ENCODE assay signal across 16 cellular contexts in the genomic region with DNA sequence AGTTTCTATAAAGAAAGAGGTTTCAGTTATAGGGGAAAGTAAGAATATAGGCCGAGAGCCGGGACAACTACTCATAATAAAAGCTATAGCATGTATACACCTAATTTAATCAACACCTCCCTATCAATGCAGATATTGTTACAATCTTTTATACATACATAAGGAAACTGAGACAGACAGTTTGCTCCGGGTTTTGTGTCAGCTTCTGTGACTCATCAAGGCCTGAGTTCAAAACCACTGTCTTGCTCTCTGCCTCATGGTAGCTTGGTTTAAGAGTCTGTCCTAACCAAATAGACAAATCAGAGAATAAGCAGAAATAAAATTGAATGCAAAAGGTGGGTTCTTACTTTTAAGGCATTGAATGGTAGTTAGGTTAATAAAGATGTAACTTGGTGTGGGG.
DNase-seq lines count a peak whose midpoint lies in the region; ATAC-seq and TF ChIP-seq lines count a peak whose summit lies in the region.
"Had no signal": no experiment of that assay in that cellular context is flagged by ENCODE, and none has a peak within 500 bp of the region (broad histone marks: within the 10 kb centered on the region; RNA-seq: fewer than 3 reads in every experiment).

No MANE protein-coding gene starts in this region.

- H3K9me3 Mint-ChIP-seq in activated CD4-positive, alpha-beta T cell treated with anti-CD3 and anti-CD28 coated beads for 36 hours (ENCODE audit: low read depth), result no peaks in the 10 kb centered on the region
- H3K9me3 Mint-ChIP-seq in activated CD4-positive, alpha-beta T cell treated with anti-CD3 and anti-CD28 coated beads, Interleukin-2, amount 10 ng/mL, durations not matched to agents 7 days and 5 days, result no peaks in the 10 kb centered on the region
- H3K9me3 Mint-ChIP-seq in GM23338, result no peaks in the 10 kb centered on the region
- no peaks in the 10 kb centered on the region for H3K9me3 Mint-ChIP-seq in activated T-helper 17 cell treated with anti-CD3 and anti-CD28 coated beads, Interleukin-2, amount 50 U/mL, for 72 hours
- H3K9me3 Mint-ChIP-seq in neural progenitor cell, result no peaks in the 10 kb centered on the region
- H3K9me3 Mint-ChIP-seq: CD8-positive, alpha-beta T cell had no signal

- no peaks in the 10 kb centered on the region for H3K27me3 Mint-ChIP-seq in activated CD4-positive, alpha-beta T cell treated with anti-CD3 and anti-CD28 coated beads for 36 hours
- no peaks in the 10 kb centered on the region for H3K27me3 Mint-ChIP-seq in activated CD4-positive, alpha-beta T cell treated with anti-CD3 and anti-CD28 coated beads, Interleukin-2, amount 10 ng/mL, durations not matched to agents 7 days and 5 days
- H3K27me3 Mint-ChIP-seq in GM23338 (ENCODE audit: insufficient read depth, low read depth, poor library complexity) (no peaks in the 10 kb centered on the region), neural progenitor cell (ENCODE audit: insufficient read depth, low read depth) (no peaks in the 10 kb centered on the region)
- H3K27me3 Mint-ChIP-seq in activated T-helper 17 cell treated with anti-CD3 and anti-CD28 coated beads, Interleukin-2, amount 50 U/mL, for 72 hours, result no peaks in the 10 kb centered on the region

- H4K20me1 ChIP-seq in GM23338 (replicated peaks; ENCODE audit: insufficient read depth), result no peaks in the 10 kb centered on the region
- H4K20me1 ChIP-seq in neural progenitor cell (ENCODE audit: low read depth), result no peaks in the 10 kb centered on the region

- H3K27me3 ChIP-seq in GM23338 (ENCODE audit: insufficient read depth) (no peaks in the 10 kb centered on the region), neural progenitor cell (no peaks in the 10 kb centered on the region)

- no peak overlapping the region for H3K9ac ChIP-seq in neural progenitor cell

- peaks cover 9% of the 10 kb centered on the region for H3K4me1 Mint-ChIP-seq in activated CD4-positive, alpha-beta T cell treated with anti-CD3 and anti-CD28 coated beads for 36 hours
- H3K4me1 Mint-ChIP-seq in activated CD4-positive, alpha-beta T cell treated with anti-CD3 and anti-CD28 coated beads, Interleukin-2, amount 10 ng/mL, durations not matched to agents 7 days and 5 days, result peaks cover 6% of the 10 kb centered on the region
- peaks cover 34% of the 10 kb centered on the region for H3K4me1 Mint-ChIP-seq in GM23338
- peaks cover 6% of the 10 kb centered on the region for H3K4me1 Mint-ChIP-seq in activated T-helper 17 cell treated with anti-CD3 and anti-CD28 coated beads, Interleukin-2, amount 50 U/mL, for 72 hours
- peaks cover 54% of the 10 kb centered on the region for H3K4me1 Mint-ChIP-seq in neural progenitor cell
- H3K4me1 Mint-ChIP-seq: CD14-positive monocyte had no signal

- CTCF ChIA-PET in activated CD4-positive, alpha-beta T cell treated with anti-CD3 and anti-CD28 coated beads for 36 hours (lab: Charles Lee), result interaction anchor here (1.1 kb wide), 1 partner anchor 50 kb away, joined by 4 read pairs; no protein-coding TSS in a partner anchor
- CTCF ChIA-PET in activated CD4-positive, alpha-beta T cell treated with anti-CD3 and anti-CD28 coated beads, Interleukin-2, amount 10 ng/mL, durations not matched to agents 7 days and 5 days (lab: Charles Lee), result no interaction called here

- no peak overlapping the region for H2AFZ ChIP-seq in GM23338
- H2AFZ ChIP-seq in neural progenitor cell (replicated peaks), result no peak overlapping the region

- H3K36me3 ChIP-seq in GM23338 (ENCODE audit: insufficient read depth) (no peaks in the 10 kb centered on the region), neural progenitor cell (peaks cover 6% of the 10 kb centered on the region)

- no peak overlapping the region for H3K27ac Mint-ChIP-seq in activated CD4-positive, alpha-beta T cell treated with anti-CD3 and anti-CD28 coated beads for 36 hours
- H3K27ac Mint-ChIP-seq in activated CD4-positive, alpha-beta T cell treated with anti-CD3 and anti-CD28 coated beads, Interleukin-2, amount 10 ng/mL, durations not matched to agents 7 days and 5 days, result no peak overlapping the region
- H3K27ac Mint-ChIP-seq in GM23338 (peak overlapping the region; percentile 24; the same call in 1 of the 2 replicates), neural progenitor cell (peak overlapping the region; percentile 61)
- H3K27ac Mint-ChIP-seq in activated T-helper 17 cell treated with anti-CD3 and anti-CD28 coated beads, Interleukin-2, amount 50 U/mL, for 72 hours, result peak overlapping the region; percentile 8
- H3K27ac Mint-ChIP-seq: CD8-positive, alpha-beta T cell had no signal

- no peak for TF ChIP-seq CTCF in GM23338 (conservative IDR thresholded peaks at IDR 0.05; ENCODE audit: low read depth in 2 of 2)
- no peak for TF ChIP-seq CTCF in neural progenitor cell (IDR thresholded peaks at IDR 0.05)

- intact Hi-C loops in activated CD4-positive, alpha-beta T cell treated with anti-CD3 and anti-CD28 coated beads for 36 hours (cut with DNase I, micrococcal nuclease), result no loop called here

- H3K9me2 ChIP-seq in GM23338 (ENCODE audit: insufficient read depth), result no peaks in the 10 kb centered on the region

- H3K4me1 ChIP-seq in GM23338 (ENCODE audit: insufficient read depth), result peaks cover 29% of the 10 kb centered on the region; the same call in 1 of the 2 replicates
- peaks cover 6% of the 10 kb centered on the region for H3K4me1 ChIP-seq in neural progenitor cell

- H3K4me3 ChIP-seq in GM23338, result no peak overlapping the region
- no peak overlapping the region for H3K4me3 ChIP-seq in neural progenitor cell

- no peak overlapping the region for H3K27ac ChIP-seq in GM23338 (ENCODE audit: low read depth)
- H3K27ac ChIP-seq in neural progenitor cell, result no peak overlapping the region
- H3K27ac ChIP-seq: 22Rv1, HL-60 had no signal

- H3K36me3 Mint-ChIP-seq in activated CD4-positive, alpha-beta T cell treated with anti-CD3 and anti-CD28 coated beads for 36 hours (ENCODE audit: low read depth), result peaks cover 4% of the 10 kb centered on the region
- H3K36me3 Mint-ChIP-seq in activated CD4-positive, alpha-beta T cell treated with anti-CD3 and anti-CD28 coated beads, Interleukin-2, amount 10 ng/mL, durations not matched to agents 7 days and 5 days (ENCODE audit: low read depth), result no peaks in the 10 kb centered on the region
- H3K36me3 Mint-ChIP-seq in GM23338 (ENCODE audit: low read depth) (no peaks in the 10 kb centered on the region), neural progenitor cell (peaks cover 14% of the 10 kb centered on the region)
- no peaks in the 10 kb centered on the region for H3K36me3 Mint-ChIP-seq in activated T-helper 17 cell treated with anti-CD3 and anti-CD28 coated beads, Interleukin-2, amount 50 U/mL, for 72 hours (ENCODE audit: low read depth)

- POLR2A ChIA-PET in activated CD4-positive, alpha-beta T cell treated with anti-CD3 and anti-CD28 coated beads for 36 hours (lab: Charles Lee), result no interaction called here
- POLR2A ChIA-PET in activated CD4-positive, alpha-beta T cell treated with anti-CD3 and anti-CD28 coated beads, Interleukin-2, amount 10 ng/mL, durations not matched to agents 7 days and 5 days (lab: Charles Lee), result no interaction called here

- DNase-seq in activated CD4-positive, alpha-beta T cell treated with anti-CD3 and anti-CD28 coated beads for 36 hours, result peak; percentile 8
- no peak for DNase-seq in activated CD4-positive, alpha-beta T cell treated with anti-CD3 and anti-CD28 coated beads, Interleukin-2, amount 10 ng/mL, durations not matched to agents 7 days and 5 days
- DNase-seq in GM23338 (ENCODE audit: low spot score) (no peak), neural progenitor cell (ENCODE audit: low spot score) (no peak), NAMALWA (ENCODE audit: low spot score) (no peak)
- DNase-seq in activated CD4-positive, CD25-positive, alpha-beta regulatory T cell (lab: John Stamatoyannopoulos, UW), result no peak
- DNase-seq: CD8-positive, alpha-beta T cell; COR-L47; DMS153; DMS79 treated with DMSO at 0.1 percent for 48 hours; GF-D8 had no signal

- ATAC-seq in activated CD4-positive, alpha-beta T cell treated with anti-CD3 and anti-CD28 coated beads for 36 hours, result peak; percentile 47
- ATAC-seq in GM23338 (no peak), GM18909 (IDR thresholded peaks at IDR 0.05; ENCODE audit: poor library complexity, unreplicated experiment) (no peak)
- ATAC-seq in activated T-helper 17 cell treated with anti-CD3 and anti-CD28 coated beads, Interleukin-2, amount 50 U/mL, for 72 hours (replicated peaks), result peak; percentile 57
- ATAC-seq: CD8-positive, alpha-beta T cell had no signal

- no peaks in the 10 kb centered on the region for H3K9me3 ChIP-seq in neural progenitor cell (ENCODE audit: low read depth)

- H3K4me2 ChIP-seq in GM23338, result no peak overlapping the region
- no peak overlapping the region for H3K4me2 ChIP-seq in neural progenitor cell

- H3K79me2 ChIP-seq in GM23338 (replicated peaks; ENCODE audit: insufficient read depth) (no peaks in the 10 kb centered on the region), neural progenitor cell (ENCODE audit: low read depth) (no peaks in the 10 kb centered on the region)

- no peak overlapping the region for H3K4me3 Mint-ChIP-seq in activated CD4-positive, alpha-beta T cell treated with anti-CD3 and anti-CD28 coated beads for 36 hours
- H3K4me3 Mint-ChIP-seq in activated CD4-positive, alpha-beta T cell treated with anti-CD3 and anti-CD28 coated beads, Interleukin-2, amount 10 ng/mL, durations not matched to agents 7 days and 5 days, result no peak overlapping the region
- H3K4me3 Mint-ChIP-seq in GM23338 (no peak overlapping the region), neural progenitor cell (no peak overlapping the region)
- no peak overlapping the region for H3K4me3 Mint-ChIP-seq in activated T-helper 17 cell treated with anti-CD3 and anti-CD28 coated beads, Interleukin-2, amount 50 U/mL, for 72 hours
- H3K4me3 Mint-ChIP-seq: CD14-positive monocyte; CD8-positive, alpha-beta T cell had no signal

- H3F3A ChIP-seq in GM23338 (replicated peaks; ENCODE audit: low read depth), result no peaks in the 10 kb centered on the region
- H3F3A ChIP-seq in neural progenitor cell (ENCODE audit: low read depth), result no peaks in the 10 kb centered on the region

TF ChIP-seq in GM23338, 12 proteins besides CTCF, POLR2A, EP300 and RAD21 (continues in another document):
- TF ChIP-seq EZH2phosphoT487 (IDR thresholded peaks at IDR 0.05; ENCODE audit: unreplicated experiment), result no peak
- TF ChIP-seq, protein P1, sequence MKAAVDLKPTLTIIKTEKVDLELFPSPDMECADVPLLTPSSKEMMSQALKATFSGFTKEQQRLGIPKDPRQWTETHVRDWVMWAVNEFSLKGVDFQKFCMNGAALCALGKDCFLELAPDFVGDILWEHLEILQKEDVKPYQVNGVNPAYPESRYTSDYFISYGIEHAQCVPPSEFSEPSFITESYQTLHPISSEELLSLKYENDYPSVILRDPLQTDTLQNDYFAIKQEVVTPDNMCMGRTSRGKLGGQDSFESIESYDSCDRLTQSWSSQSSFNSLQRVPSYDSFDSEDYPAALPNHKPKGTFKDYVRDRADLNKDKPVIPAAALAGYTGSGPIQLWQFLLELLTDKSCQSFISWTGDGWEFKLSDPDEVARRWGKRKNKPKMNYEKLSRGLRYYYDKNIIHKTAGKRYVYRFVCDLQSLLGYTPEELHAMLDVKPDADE (IDR thresholded peaks at IDR 0.05), result no peak
- TF ChIP-seq EZH2 (IDR thresholded peaks at IDR 0.05; ENCODE audit: low read depth, unreplicated experiment), result no peak

Comparison
In these comparisons a context has a peak if more than half of its experiments do, and no peak if none do; other contexts are left out.
1. ATAC-seq: peak in activated CD4-positive, alpha-beta T cell treated with anti-CD3 and anti-CD28 coated beads for 36 hours (single experiment) and activated T-helper 17 cell treated with anti-CD3 and anti-CD28 coated beads, Interleukin-2, amount 50 U/mL, for 72 hours (single experiment); none in GM23338 (single experiment) and GM18909 (single experiment).
2. H3K27ac Mint-ChIP-seq: peak in GM23338 (single experiment), activated T-helper 17 cell treated with anti-CD3 and anti-CD28 coated beads, Interleukin-2, amount 50 U/mL, for 72 hours (single experiment) and neural progenitor cell (single experiment); none in activated CD4-positive, alpha-beta T cell treated with anti-CD3 and anti-CD28 coated beads for 36 hours (single experiment) and activated CD4-positive, alpha-beta T cell treated with anti-CD3 and anti-CD28 coated beads, Interleukin-2, amount 10 ng/mL, durations not matched to agents 7 days and 5 days (single experiment).